ENCODE assay signal across 1 cellular context in genomic region chrX:39762266-39762841, GRCh38.
A peak's percentile ranks its signal among the peaks of the same experiment; 100 is the strongest.
TF ChIP-seq lines count a peak whose summit lies in the region.

No MANE protein-coding gene starts in this region.

TF ChIP-seq in SK-N-SH, 30 proteins besides CTCF, POLR2A, EP300 and RAD21 (continued from another document):
- TF ChIP-seq, protein P1, sequence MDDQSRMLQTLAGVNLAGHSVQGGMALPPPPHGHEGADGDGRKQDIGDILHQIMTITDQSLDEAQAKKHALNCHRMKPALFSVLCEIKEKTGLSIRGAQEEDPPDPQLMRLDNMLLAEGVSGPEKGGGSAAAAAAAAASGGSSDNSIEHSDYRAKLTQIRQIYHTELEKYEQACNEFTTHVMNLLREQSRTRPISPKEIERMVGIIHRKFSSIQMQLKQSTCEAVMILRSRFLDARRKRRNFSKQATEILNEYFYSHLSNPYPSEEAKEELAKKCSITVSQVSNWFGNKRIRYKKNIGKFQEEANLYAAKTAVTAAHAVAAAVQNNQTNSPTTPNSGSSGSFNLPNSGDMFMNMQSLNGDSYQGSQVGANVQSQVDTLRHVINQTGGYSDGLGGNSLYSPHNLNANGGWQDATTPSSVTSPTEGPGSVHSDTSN (IDR thresholded peaks at IDR 0.05), result peak; percentile 95
- TF ChIP-seq FOXJ3 (CRISPR knock-in tag; IDR thresholded peaks at IDR 0.05), result no peak
- TF ChIP-seq MXI1 (IDR thresholded peaks at IDR 0.05; ENCODE audit: low read depth, low read length), result no peak
- no peak for TF ChIP-seq GATA2 (CRISPR knock-in tag; IDR thresholded peaks at IDR 0.05)
- TF ChIP-seq CHD2 (IDR thresholded peaks at IDR 0.05; ENCODE audit: low read length, partially characterized antibody), result no peak
- no peak for TF ChIP-seq EZH2phosphoT487 (IDR thresholded peaks at IDR 0.05; ENCODE audit: borderline replicate concordance, low read depth)
- no peak for TF ChIP-seq FOXM1 (IDR thresholded peaks at IDR 0.05; ENCODE audit: low read depth)
- TF ChIP-seq FOSL2 (IDR thresholded peaks at IDR 0.05; ENCODE audit: borderline replicate concordance, low read depth), result peak; percentile 82; the same call in 1 of the 2 replicates
- no peak for TF ChIP-seq RCOR1 (IDR thresholded peaks at IDR 0.05; ENCODE audit: low read length)
- TF ChIP-seq SIN3A (IDR thresholded peaks at IDR 0.05; ENCODE audit: borderline replicate concordance, low read depth, low read length), result no peak; the same call in 1 of the 2 replicates
- peak; percentile 60; the same call in 1 of the 2 replicates for TF ChIP-seq POLR2AphosphoS5 (IDR thresholded peaks at IDR 0.05; ENCODE audit: low read depth, low read length)
- no peak for TF ChIP-seq NRF1 (IDR thresholded peaks at IDR 0.05; ENCODE audit: low read depth, low read length)
- peak; percentile 83 for TF ChIP-seq NFIC (IDR thresholded peaks at IDR 0.05; ENCODE audit: borderline replicate concordance)
- TF ChIP-seq RXRA (IDR thresholded peaks at IDR 0.05; ENCODE audit: borderline replicate concordance, low read depth), result peak; percentile 29; the same call in 1 of the 2 replicates
- no peak for TF ChIP-seq REST (IDR thresholded peaks at IDR 0.05; ENCODE audit: low read depth, low read length)
- TF ChIP-seq USF1 (IDR thresholded peaks at IDR 0.05; ENCODE audit: borderline replicate concordance, low read depth), result 0 out of 2 replicates have a peak, but pooled peaks have one; percentile 29
- TF ChIP-seq, protein P2, sequence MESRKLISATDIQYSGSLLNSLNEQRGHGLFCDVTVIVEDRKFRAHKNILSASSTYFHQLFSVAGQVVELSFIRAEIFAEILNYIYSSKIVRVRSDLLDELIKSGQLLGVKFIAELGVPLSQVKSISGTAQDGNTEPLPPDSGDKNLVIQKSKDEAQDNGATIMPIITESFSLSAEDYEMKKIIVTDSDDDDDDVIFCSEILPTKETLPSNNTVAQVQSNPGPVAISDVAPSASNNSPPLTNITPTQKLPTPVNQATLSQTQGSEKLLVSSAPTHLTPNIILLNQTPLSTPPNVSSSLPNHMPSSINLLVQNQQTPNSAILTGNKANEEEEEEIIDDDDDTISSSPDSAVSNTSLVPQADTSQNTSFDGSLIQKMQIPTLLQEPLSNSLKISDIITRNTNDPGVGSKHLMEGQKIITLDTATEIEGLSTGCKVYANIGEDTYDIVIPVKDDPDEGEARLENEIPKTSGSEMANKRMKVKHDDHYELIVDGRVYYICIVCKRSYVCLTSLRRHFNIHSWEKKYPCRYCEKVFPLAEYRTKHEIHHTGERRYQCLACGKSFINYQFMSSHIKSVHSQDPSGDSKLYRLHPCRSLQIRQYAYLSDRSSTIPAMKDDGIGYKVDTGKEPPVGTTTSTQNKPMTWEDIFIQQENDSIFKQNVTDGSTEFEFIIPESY (IDR thresholded peaks at IDR 0.05; ENCODE audit: borderline replicate concordance, low read depth), result no peak
- TF ChIP-seq TCF12 (IDR thresholded peaks at IDR 0.05), result peak; percentile 98
- TF ChIP-seq SMC3 (IDR thresholded peaks at IDR 0.05; ENCODE audit: low read depth, low read length), result no peak
- TF ChIP-seq JUND (IDR thresholded peaks at IDR 0.05), result peak; percentile 89
- no peak for TF ChIP-seq TAF1 (IDR thresholded peaks at IDR 0.05; ENCODE audit: borderline replicate concordance, low read depth, low read length)
- no peak for TF ChIP-seq GABPA (IDR thresholded peaks at IDR 0.05; ENCODE audit: low read depth)
- no peak for TF ChIP-seq USF2 (IDR thresholded peaks at IDR 0.05; ENCODE audit: borderline replicate concordance, low read depth, low read length)
